ENCODE assay signal across 10 cellular contexts in the genomic region with DNA sequence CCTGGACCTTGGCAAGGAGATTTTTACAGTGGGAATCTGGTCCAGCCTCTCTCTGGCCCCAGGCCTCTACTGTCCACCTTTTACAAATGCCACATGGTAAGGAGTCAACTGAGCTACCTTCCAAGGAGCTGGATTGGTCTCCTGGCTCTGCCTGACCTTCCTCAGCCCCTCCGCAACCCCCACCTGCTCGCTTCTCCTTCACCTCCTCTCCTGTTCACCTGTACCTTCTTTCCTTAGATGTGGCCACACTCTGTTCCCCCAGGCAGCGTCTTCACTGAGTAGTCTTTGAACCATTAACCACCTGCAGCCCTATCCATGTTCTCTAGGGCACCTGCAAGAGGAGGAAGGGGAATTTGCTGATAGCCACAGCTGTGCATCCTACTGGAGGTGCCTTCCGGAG. TPM values are rescaled to one million over a fixed set of nuclear protein-coding genes. Genes with fewer than 3 reads are reported as not detected.
DNase-seq lines count a peak whose midpoint lies in the region; ATAC-seq, FAIRE-seq and TF ChIP-seq lines count a peak whose summit lies in the region.
"Had no signal": no experiment of that assay in that cellular context is flagged by ENCODE, and none has a peak within 500 bp of the region (broad histone marks: within the 10 kb centered on the region; RNA-seq: fewer than 3 reads in every experiment).

No MANE protein-coding gene starts in this region.

- H3K27me3 ChIP-seq in heart right ventricle (no peaks in the 10 kb centered on the region), astrocyte (ENCODE audit: insufficient read depth, low read length) (peaks cover 2% of the 10 kb centered on the region), muscle layer of colon (ENCODE audit: control insufficient read depth in 1 of 2, insufficient read depth in 2 of 2, low read length in 2 of 2) (no peaks in the 10 kb centered on the region)

- H3K9ac ChIP-seq in astrocyte (ENCODE audit: low read length) (peak overlapping the region; percentile 8), muscle layer of colon (ENCODE audit: low read length) (no peak overlapping the region)

- H3K9me3 Mint-ChIP-seq in astrocyte (ENCODE audit: unreplicated experiment) (no peaks in the 10 kb centered on the region), type B pancreatic cell (no peaks in the 10 kb centered on the region)
- H3K9me3 Mint-ChIP-seq: naive B cell had no signal

- no peaks in the 10 kb centered on the region for H3K36me3 ChIP-seq in heart right ventricle
- H3K36me3 ChIP-seq in astrocyte (ENCODE audit: insufficient read depth, low read length), result no peaks in the 10 kb centered on the region
- H3K36me3 ChIP-seq in muscle layer of colon (ENCODE audit: insufficient read depth, low read length), result no peaks in the 10 kb centered on the region
- H3K36me3 ChIP-seq: HAP-1 had no signal

- intact Hi-C loops in heart right ventricle (cut with DNase I) (loop anchor here (2.0 to 10.0 kb wide), 12 partner anchors 46 to 258 kb away; a partner anchor contains a TSS), Right ventricle myocardium superior (cut with DNase I) (loop anchor here (2.0 to 5.0 kb wide), 2 partner anchors 50 to 253 kb away; no protein-coding TSS in a partner anchor)

- 95 to 97% methylated on average over 4 of the region's 4 CpGs for WGBS in heart right ventricle, 2 donors

- no peaks in the 10 kb centered on the region for H3K27me3 Mint-ChIP-seq in astrocyte (ENCODE audit: low read depth, unreplicated experiment)
- H3K27me3 Mint-ChIP-seq in type B pancreatic cell, result no peaks in the 10 kb centered on the region
- H3K27me3 Mint-ChIP-seq: naive B cell had no signal

- H3K27ac Mint-ChIP-seq in astrocyte (ENCODE audit: unreplicated experiment) (peak overlapping the region; percentile 86), type B pancreatic cell (peak overlapping the region; percentile 46)

- H3K4me1 ChIP-seq in heart right ventricle (peaks cover 3 to 46% (median 15%) of the 10 kb centered on the region in 9 donors), astrocyte (ENCODE audit: insufficient read depth, low read length) (peaks cover 14% of the 10 kb centered on the region), muscle layer of colon (ENCODE audit: insufficient read depth, low read length) (peaks cover 21% of the 10 kb centered on the region)

- H3K4me2 ChIP-seq in astrocyte (ENCODE audit: low read length), result no peak overlapping the region

- peak overlapping the region in 1 of 10 donors; percentile 41 for H3K4me3 ChIP-seq in heart right ventricle
- H3K4me3 ChIP-seq in astrocyte (ENCODE audit: insufficient read depth, low read depth, low read length), result no peak overlapping the region
- no peak overlapping the region for H3K4me3 ChIP-seq in muscle layer of colon (ENCODE audit: low read depth in 1 of 2, low read length in 2 of 2)
- H3K4me3 ChIP-seq: HAP-1 had no signal

- ATAC-seq in heart right ventricle (peak in 3 of 8 donors; percentile 2 to 11 (median 7)), Right ventricle myocardium superior (ENCODE audit: poor library complexity) (no peak)

- peak overlapping the region; percentile 61 for H2AFZ ChIP-seq in astrocyte (ENCODE audit: low read depth, low read length)

- no peak for DNase-seq in heart right ventricle
- DNase-seq in Right ventricle myocardium superior, result no peak
- DNase-seq in astrocyte (ENCODE audit: low read depth), result no peak
- no peak for DNase-seq in type B pancreatic cell (ENCODE audit: extremely low spot score, unreplicated experiment)
- no peak for DNase-seq in HuH-7.5 (ENCODE audit: low spot score)
- DNase-seq in NCI-H2081 treated with DMSO at 0.1 percent for 48 hours (lab: John Stamatoyannopoulos, UW), result no peak
- no peak for DNase-seq in GM10266 (ENCODE audit: extremely low spot score)

- no peaks in the 10 kb centered on the region for H3K79me2 ChIP-seq in astrocyte (ENCODE audit: insufficient read depth, low read length)

- H4K20me1 ChIP-seq in astrocyte (ENCODE audit: insufficient read depth, low read length), result no peaks in the 10 kb centered on the region

- TF ChIP-seq CTCF in heart right ventricle (IDR thresholded peaks at IDR 0.05) (no peak), astrocyte (IDR thresholded peaks at IDR 0.05; ENCODE audit: insufficient read depth, low read depth, low read length) (no peak), type B pancreatic cell (conservative IDR thresholded peaks at IDR 0.05) (no peak), GM10266 (IDR thresholded peaks at IDR 0.05; ENCODE audit: control insufficient read depth, insufficient read depth, low read depth, missing control alignments) (no peak)

- FAIRE-seq in astrocyte (lab: Jason Lieb, UNC), result no peak

- peak overlapping the region in 8 of 10 donors; percentile 49 to 91 (median 80) for H3K27ac ChIP-seq in heart right ventricle
- no peak overlapping the region for H3K27ac ChIP-seq in astrocyte (ENCODE audit: low read depth, low read length)
- peak overlapping the region; percentile 62 for H3K27ac ChIP-seq in muscle layer of colon (ENCODE audit: low read depth, low read length)

- H3K9me3 ChIP-seq in heart right ventricle (no peaks in the 10 kb centered on the region), astrocyte (ENCODE audit: insufficient read depth, low read depth, low read length) (no peaks in the 10 kb centered on the region), muscle layer of colon (ENCODE audit: low read length) (no peaks in the 10 kb centered on the region)
- H3K9me3 ChIP-seq: HAP-1 had no signal

- H3K4me3 Mint-ChIP-seq in astrocyte (ENCODE audit: unreplicated experiment), result no peak overlapping the region
- H3K4me3 Mint-ChIP-seq in type B pancreatic cell, result no peak overlapping the region

- H3K36me3 Mint-ChIP-seq in astrocyte (ENCODE audit: low read depth, unreplicated experiment) (no peaks in the 10 kb centered on the region), type B pancreatic cell (no peaks in the 10 kb centered on the region)
- H3K36me3 Mint-ChIP-seq: naive B cell had no signal

- peaks cover 29% of the 10 kb centered on the region for H3K4me1 Mint-ChIP-seq in astrocyte (ENCODE audit: low read depth, unreplicated experiment)
- peaks cover 28% of the 10 kb centered on the region for H3K4me1 Mint-ChIP-seq in type B pancreatic cell (ENCODE audit: unreplicated experiment)

RNA-seq across cellular contexts. Expression of a gene that starts 55.3 kb away (rescaled TPM):
- total RNA-seq in heart right ventricle, result 10 to 100 TPM; 15.5 to 49.2 (median 26.9) TPM
- 10 to 100 TPM in 1 of 2 donors, 1 to 10 TPM in 1; 7.3 to 12.1 TPM for polyA plus RNA-seq in heart right ventricle
- 23.2 TPM for total RNA-seq in Right ventricle myocardium superior
- 144 and 156 TPM in 2 replicates for total RNA-seq in astrocyte
- 197 and 315 TPM in 2 replicates for total RNA-seq in type B pancreatic cell (ENCODE audit: low replicate concordance)
